Comparison of ENCODE assay signal across 12 cellular contexts in the genomic region with DNA sequence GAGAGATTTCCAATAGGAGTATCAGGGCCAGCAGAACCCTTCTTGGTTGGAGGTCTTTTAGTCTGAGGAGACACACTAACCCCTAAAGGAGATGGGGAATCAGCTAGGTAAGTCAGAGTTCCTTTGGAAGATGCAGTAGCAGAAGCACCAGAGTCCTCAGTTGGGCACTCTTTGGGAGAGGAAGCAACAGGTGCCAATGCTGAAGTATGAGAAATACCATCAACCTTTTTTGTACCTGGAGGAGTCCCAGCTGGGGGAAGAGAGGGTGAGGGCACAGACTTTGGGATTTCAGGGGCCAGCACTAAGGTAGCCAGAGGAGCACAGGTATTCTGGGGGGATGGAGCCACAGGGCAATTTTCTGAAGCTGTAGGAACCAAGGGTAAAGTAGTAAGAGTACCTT. TPM values are rescaled to one million over a fixed set of nuclear protein-coding genes. Genes with fewer than 3 reads are reported as not detected.
DNase-seq lines count a peak whose midpoint lies in the region; ATAC-seq, FAIRE-seq and TF ChIP-seq lines count a peak whose summit lies in the region.
"Had no signal": no experiment of that assay in that cellular context is flagged by ENCODE, and none has a peak within 500 bp of the region (broad histone marks: within the 10 kb centered on the region; RNA-seq: fewer than 3 reads in every experiment).

No MANE protein-coding gene starts in this region.

- H3K79me2 ChIP-seq in astrocyte (ENCODE audit: insufficient read depth, low read length), result peaks cover 94% of the 10 kb centered on the region

- no peak for DNase-seq in T-helper 2 cell treated with Interferon-gamma antibody and Interleukin-4, amounts not matched to agents 5 μg/mL and 100 μg/mL, for 36 hours (ENCODE audit: low spot score)
- DNase-seq in T-helper 2 cell (no peak), astrocyte (ENCODE audit: low read depth) (no peak), psoas muscle (no peak), D341Med (ENCODE audit: low spot score) (no peak), NCI-H1048 (lab: John Stamatoyannopoulos, UW) (no peak)
- DNase-seq: effector CD4-positive, alpha-beta T cell; head of caudate nucleus; NCI-H1930 had no signal

- intact Hi-C loops in psoas muscle (cut with DNase I), result no loop called here

- no peaks in the 10 kb centered on the region for H3K27me3 Mint-ChIP-seq in T-helper 2 cell treated with Interferon-gamma antibody and Interleukin-4, amounts not matched to agents 5 μg/mL and 100 μg/mL, for 36 hours (ENCODE audit: low read depth)
- no peaks in the 10 kb centered on the region for H3K27me3 Mint-ChIP-seq in astrocyte (ENCODE audit: low read depth, unreplicated experiment)

- no peak overlapping the region for H3K4me3 Mint-ChIP-seq in T-helper 2 cell treated with Interferon-gamma antibody and Interleukin-4, amounts not matched to agents 5 μg/mL and 100 μg/mL, for 36 hours
- peak overlapping the region; percentile 45 for H3K4me3 Mint-ChIP-seq in astrocyte (ENCODE audit: unreplicated experiment)

- no peak overlapping the region for H3K4me2 ChIP-seq in astrocyte (ENCODE audit: low read length)

- no peak for TF ChIP-seq CTCF in astrocyte (IDR thresholded peaks at IDR 0.05; ENCODE audit: insufficient read depth, low read depth, low read length)
- no peak for TF ChIP-seq CTCF in psoas muscle (IDR thresholded peaks at IDR 0.05)

- ATAC-seq in psoas muscle, result no peak
- no peak for ATAC-seq in HG03139 (IDR thresholded peaks at IDR 0.05; ENCODE audit: unreplicated experiment)
- ATAC-seq: sciatic nerve had no signal

- peaks cover 65% of the 10 kb centered on the region for H3K4me1 Mint-ChIP-seq in T-helper 2 cell treated with Interferon-gamma antibody and Interleukin-4, amounts not matched to agents 5 μg/mL and 100 μg/mL, for 36 hours (ENCODE audit: low read depth)
- peaks cover 69% of the 10 kb centered on the region for H3K4me1 Mint-ChIP-seq in astrocyte (ENCODE audit: low read depth, unreplicated experiment)

- peak overlapping the region; percentile 80 for H3K27ac Mint-ChIP-seq in T-helper 2 cell treated with Interferon-gamma antibody and Interleukin-4, amounts not matched to agents 5 μg/mL and 100 μg/mL, for 36 hours
- H3K27ac Mint-ChIP-seq in astrocyte (ENCODE audit: unreplicated experiment), result peak overlapping the region; percentile 66

- H4K20me1 ChIP-seq in astrocyte (ENCODE audit: insufficient read depth, low read length), result peaks cover 96% of the 10 kb centered on the region

- no peak overlapping the region for H3K9ac ChIP-seq in astrocyte (ENCODE audit: low read length)

- H3K4me1 ChIP-seq in astrocyte (ENCODE audit: insufficient read depth, low read length) (peaks cover 27% of the 10 kb centered on the region), psoas muscle (peaks cover 83% of the 10 kb centered on the region)

- H3K4me3 ChIP-seq in astrocyte (ENCODE audit: insufficient read depth, low read depth, low read length), result no peak overlapping the region
- no peak overlapping the region for H3K4me3 ChIP-seq in psoas muscle

- H3K36me3 ChIP-seq in KOPT-K1 (ENCODE audit: insufficient read depth, low read length) (peaks cover 94% of the 10 kb centered on the region), astrocyte (ENCODE audit: insufficient read depth, low read length) (peaks cover 48% of the 10 kb centered on the region), psoas muscle (ENCODE audit: insufficient read depth in 1 of 2, low read depth in 1 of 2) (peaks cover 5 to 64% of the 10 kb centered on the region in 2 donors)

- no peak for FAIRE-seq in astrocyte (lab: Jason Lieb, UNC)

- H3K9me3 ChIP-seq in KOPT-K1 (ENCODE audit: insufficient read depth, low read length, poor library complexity, severe bottlenecking) (no peaks in the 10 kb centered on the region), astrocyte (ENCODE audit: insufficient read depth, low read depth, low read length) (no peaks in the 10 kb centered on the region), psoas muscle (no peaks in the 10 kb centered on the region)

- peak overlapping the region; percentile 84 for H3K27ac ChIP-seq in KOPT-K1 (ENCODE audit: low read depth, low read length, poor library complexity, severe bottlenecking)
- H3K27ac ChIP-seq in astrocyte (ENCODE audit: low read depth, low read length), result no peak overlapping the region
- H3K27ac ChIP-seq in psoas muscle, result peak overlapping the region; percentile 93

- no peak overlapping the region for H2AFZ ChIP-seq in astrocyte (ENCODE audit: low read depth, low read length)

- H3K27me3 ChIP-seq in astrocyte (ENCODE audit: insufficient read depth, low read length) (no peaks in the 10 kb centered on the region), psoas muscle (ENCODE audit: insufficient read depth in 3 of 3, low read length in 2 of 3) (no peaks in the 10 kb centered on the region)

- no peaks in the 10 kb centered on the region for H3K9me3 Mint-ChIP-seq in T-helper 2 cell treated with Interferon-gamma antibody and Interleukin-4, amounts not matched to agents 5 μg/mL and 100 μg/mL, for 36 hours
- H3K9me3 Mint-ChIP-seq in astrocyte (ENCODE audit: unreplicated experiment), result no peaks in the 10 kb centered on the region

- peaks cover 75% of the 10 kb centered on the region for H3K36me3 Mint-ChIP-seq in T-helper 2 cell treated with Interferon-gamma antibody and Interleukin-4, amounts not matched to agents 5 μg/mL and 100 μg/mL, for 36 hours (ENCODE audit: low read depth)
- H3K36me3 Mint-ChIP-seq in astrocyte (ENCODE audit: low read depth, unreplicated experiment), result peaks cover 44% of the 10 kb centered on the region

RNA-seq across cellular contexts. Expression of gene NACA, which starts 6.0 kb away (rescaled TPM):
- total RNA-seq in astrocyte (632 and 680 TPM in 2 replicates), psoas muscle (100 to 1,000 TPM; 434 to 719 (median 530) TPM)
- 1,000 to 10,000 TPM in 1 of 3 donors, 100 to 1,000 TPM in 2; 483 to 1,147 (median 489) TPM for polyA plus RNA-seq in psoas muscle

RNA-seq across cellular contexts. Expression of gene PTGES3, which starts 31.0 kb away (rescaled TPM):
- total RNA-seq in astrocyte (206 and 226 TPM in 2 replicates), psoas muscle (100 to 1,000 TPM; 118 to 192 (median 148) TPM)
- 100 to 1,000 TPM; 141 to 253 (median 165) TPM for polyA plus RNA-seq in psoas muscle

RNA-seq across cellular contexts. Expression of gene PRIM1, which starts 33.1 kb away (rescaled TPM):
- total RNA-seq in astrocyte, result 2.1 and 2.6 TPM in 2 replicates
- total RNA-seq in psoas muscle, result 1 to 10 TPM; 2.3 to 4.8 (median 3.4) TPM
- 1 to 10 TPM; 3.0 to 10.0 (median 6.3) TPM for polyA plus RNA-seq in psoas muscle

RNA-seq across cellular contexts. Expression of gene HSD17B6, which starts 44.1 kb away (rescaled TPM):
- total RNA-seq in astrocyte (1.9 and 5.1 TPM in 2 replicates), psoas muscle (under 1 TPM in 3 of 4 donors, not detected in 1; 0.28 to 0.51 (median 0.36) TPM)
- polyA plus RNA-seq in psoas muscle, result 1 to 10 TPM in 1 of 3 donors, under 1 TPM in 2; 0.14 to 4.5 (median 0.17) TPM
